In genomic region chr17:46978489-46979022, GRCh38 we compare ENCODE assay signal across 8 cellular contexts. TPM values are rescaled to one million over a fixed set of nuclear protein-coding genes. Genes with fewer than 3 reads are reported as not detected.
DNase-seq lines count a peak whose midpoint lies in the region; ATAC-seq and TF ChIP-seq lines count a peak whose summit lies in the region.

No MANE protein-coding gene starts in this region.

- peak overlapping the region in 1 of 8 donors; percentile 19 for H3K27ac Mint-ChIP-seq in CD8-positive, alpha-beta memory T cell

- peak overlapping the region in 1 of 2 donors; percentile 10 for H3K9ac ChIP-seq in mucosa of rectum (ENCODE audit: low read depth in 1 of 2, low read length in 2 of 2)

- CTCF ChIA-PET in CD8-positive, alpha-beta memory T cell (lab: Charles Lee) = no interaction called here

- H3K4me1 Mint-ChIP-seq in CD8-positive, alpha-beta memory T cell = peaks cover 10 to 21% (median 16%) of the 10 kb centered on the region in 3 donors

- POLR2A ChIA-PET in CD8-positive, alpha-beta memory T cell (lab: Charles Lee) = no interaction called here

- no peak for DNase-seq in CD8-positive, alpha-beta memory T cell
- DNase-seq in NCI-H526 treated with DMSO at 0.1 percent for 48 hours (lab: John Stamatoyannopoulos, UW) = peak; percentile 15
- no peak for DNase-seq in choroid plexus epithelial cell (ENCODE audit: low read depth)
- no peak for DNase-seq in GM19238 (ENCODE audit: insufficient read length, low spot score)
- DNase-seq in ACHN = no peak

- H3K36me3 Mint-ChIP-seq in CD8-positive, alpha-beta memory T cell = peaks cover 3 to 8% (median 6%) of the 10 kb centered on the region in 3 donors

- H3K9me3 Mint-ChIP-seq in CD8-positive, alpha-beta memory T cell = peaks cover 0 to 4% (median 0%) of the 10 kb centered on the region in 5 donors

- peaks cover 9% of the 10 kb centered on the region for H3K27me3 ChIP-seq in CD8-positive, alpha-beta memory T cell (ENCODE audit: insufficient read depth, low read length, poor library complexity, severe bottlenecking)
- H3K27me3 ChIP-seq in mucosa of rectum (ENCODE audit: control insufficient read depth in 2 of 2, insufficient read depth in 2 of 2, low read length in 2 of 2) = peaks cover 15 to 22% of the 10 kb centered on the region in 2 donors

- no peaks in the 10 kb centered on the region for H3K9me3 ChIP-seq in CD8-positive, alpha-beta memory T cell (ENCODE audit: low read length)
- no peaks in the 10 kb centered on the region for H3K9me3 ChIP-seq in mucosa of rectum (ENCODE audit: control insufficient read depth in 2 of 2, low read length in 2 of 2)

- ATAC-seq in HG02610 (IDR thresholded peaks at IDR 0.05; ENCODE audit: unreplicated experiment) = no peak
- no peak for ATAC-seq in HG02623 (IDR thresholded peaks at IDR 0.05; ENCODE audit: unreplicated experiment)

- no peaks in the 10 kb centered on the region for H3K4me1 ChIP-seq in CD8-positive, alpha-beta memory T cell (ENCODE audit: insufficient read depth, low read length)
- peaks cover 6 to 14% of the 10 kb centered on the region in 2 donors for H3K4me1 ChIP-seq in mucosa of rectum (ENCODE audit: control insufficient read depth in 2 of 2, insufficient read depth in 2 of 2, low read length in 2 of 2)

- no peak for TF ChIP-seq CTCF in choroid plexus epithelial cell (conservative IDR thresholded peaks at IDR 0.05; ENCODE audit: low read depth, low read length)

- H3K27ac ChIP-seq in CD8-positive, alpha-beta memory T cell (ENCODE audit: low read depth, low read length) = no peak overlapping the region
- H3K27ac ChIP-seq in mucosa of rectum (ENCODE audit: low read depth in 2 of 2, low read length in 2 of 2) = no peak overlapping the region

- peaks cover 29 to 48% of the 10 kb centered on the region in 2 donors for H3K27me3 Mint-ChIP-seq in CD8-positive, alpha-beta memory T cell

- peak overlapping the region; percentile 46 to 86 (median 77) for H3K4me3 Mint-ChIP-seq in CD8-positive, alpha-beta memory T cell

- H3K4me3 ChIP-seq in CD8-positive, alpha-beta memory T cell (ENCODE audit: low read length) = peak overlapping the region; percentile 36
- peak overlapping the region; percentile 41 for H3K4me3 ChIP-seq in choroid plexus epithelial cell (ENCODE audit: low read depth, low read length)
- H3K4me3 ChIP-seq in mucosa of rectum (ENCODE audit: low read length in 2 of 2) = peak overlapping the region; percentile 58 to 59

- in situ Hi-C loops in ACHN (cut with HindIII; ENCODE audit: low pct_ligation_motif_present, low pct_unique_long_range_greater_than_20kb, low sequenced_read_pairs) = no loop called here

- H3K36me3 ChIP-seq in CD8-positive, alpha-beta memory T cell (ENCODE audit: insufficient read depth, low read length) = no peaks in the 10 kb centered on the region
- H3K36me3 ChIP-seq in mucosa of rectum (ENCODE audit: control insufficient read depth in 2 of 2, insufficient read depth in 2 of 2, low read length in 2 of 2) = no peaks in the 10 kb centered on the region

RNA-seq across cellular contexts. Expression of gene RPRML, which starts 0.5 kb away (rescaled TPM):
- total RNA-seq in CD8-positive, alpha-beta memory T cell = not detected
- polyA plus RNA-seq in CD8-positive, alpha-beta memory T cell = not detected

RNA-seq across cellular contexts. Expression of gene GOSR2, which starts 55.6 kb away (rescaled TPM):
- total RNA-seq in CD8-positive, alpha-beta memory T cell = 10 to 100 TPM; 61.1 to 62.4 TPM
- 50.6 TPM for polyA plus RNA-seq in CD8-positive, alpha-beta memory T cell
